In the genomic region with DNA sequence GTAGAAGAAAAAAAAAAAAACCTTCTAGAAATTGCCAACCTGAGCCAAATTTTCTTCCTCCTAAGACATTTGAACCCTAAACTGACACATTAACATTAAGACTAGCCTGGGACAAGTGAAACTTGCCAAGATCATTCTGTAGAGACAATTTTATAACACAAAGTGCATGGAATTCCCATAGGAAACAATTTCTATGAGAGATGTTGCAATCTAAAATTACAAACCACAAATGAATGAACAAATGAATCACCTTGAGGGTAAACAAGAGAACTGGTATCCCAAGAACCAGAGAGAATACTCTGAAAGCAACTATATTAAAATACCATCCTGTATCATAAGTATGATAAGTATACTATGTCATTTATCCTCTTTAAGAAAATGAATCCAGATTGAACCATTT, we compare ENCODE assay signal across 21 cellular contexts.
"Had no signal": no experiment of that assay in that cellular context is flagged by ENCODE, and none has a peak within 500 bp of the region (broad histone marks: within the 10 kb centered on the region; RNA-seq: fewer than 3 reads in every experiment).

No MANE protein-coding gene starts in this region.

- ATAC-seq: activated CD4-positive, alpha-beta T cell treated with anti-CD3 and anti-CD28 coated beads for 36 hours; body of pancreas; left ventricle myocardium superior; naive thymus-derived CD8-positive, alpha-beta T cell; pancreas; T-helper 17 cell had no signal

- H2AFZ ChIP-seq: hepatocyte had no signal

- H3K79me2 ChIP-seq: hepatocyte had no signal

- H3K9me3 ChIP-seq: pancreas, thyroid gland had no signal

- H3K4me1 ChIP-seq: body of pancreas, pancreas, stomach, thyroid gland had no signal

- DNase-seq: activated CD4-positive, alpha-beta memory T cell treated with anti-CD3 and anti-CD28 coated beads for 36 hours; activated CD4-positive, alpha-beta T cell treated with anti-CD3 and anti-CD28 coated beads for 36 hours; activated effector memory CD4-positive, alpha-beta T cell treated with Interleukin-2 at 50 U/mL for 16 hours; activated naive CD4-positive, alpha-beta T cell treated with anti-CD3 and anti-CD28 coated beads, Interleukin-2, amount 50 U/mL, for 16 hours; activated T-cell treated with anti-CD3 and anti-CD28 coated beads, Interleukin-2, amount 50 U/mL, for 24 hours; body of pancreas; cortex of kidney; effector CD4-positive, alpha-beta T cell; kidney; left ventricle myocardium superior; mesenchymal stem cell; naive thymus-derived CD8-positive, alpha-beta T cell; pancreas; stimulated activated CD4-positive, alpha-beta T cell treated with anti-CD3 and anti-CD28 coated beads, Interleukin-12 subunit alpha, Interleukin-12 subunit beta, amount 100 ng/mL, for 4 hours; stimulated activated CD4-positive, alpha-beta T cell treated with anti-CD3 and anti-CD28 coated beads, Interleukin-2, amount 100 ng/mL, for 24 hours; stomach; T-helper 17 cell; thyroid gland had no signal

- H3K36me3 ChIP-seq: pancreas, stomach, thyroid gland had no signal

- H3K4me2 ChIP-seq: hepatocyte had no signal

- H3K4me3 ChIP-seq: body of pancreas, hepatocyte, pancreas, stomach, thyroid gland had no signal

- H3K27me3 ChIP-seq: body of pancreas, pancreas, thyroid gland had no signal

- FAIRE-seq: endothelial cell of umbilical vein, kidney, pancreas, urothelium cell line had no signal

- H3K27ac ChIP-seq: body of pancreas, hepatocyte, pancreas, stomach, thyroid gland had no signal
